1 cellular context compared by ENCODE assay signal in the genomic region with DNA sequence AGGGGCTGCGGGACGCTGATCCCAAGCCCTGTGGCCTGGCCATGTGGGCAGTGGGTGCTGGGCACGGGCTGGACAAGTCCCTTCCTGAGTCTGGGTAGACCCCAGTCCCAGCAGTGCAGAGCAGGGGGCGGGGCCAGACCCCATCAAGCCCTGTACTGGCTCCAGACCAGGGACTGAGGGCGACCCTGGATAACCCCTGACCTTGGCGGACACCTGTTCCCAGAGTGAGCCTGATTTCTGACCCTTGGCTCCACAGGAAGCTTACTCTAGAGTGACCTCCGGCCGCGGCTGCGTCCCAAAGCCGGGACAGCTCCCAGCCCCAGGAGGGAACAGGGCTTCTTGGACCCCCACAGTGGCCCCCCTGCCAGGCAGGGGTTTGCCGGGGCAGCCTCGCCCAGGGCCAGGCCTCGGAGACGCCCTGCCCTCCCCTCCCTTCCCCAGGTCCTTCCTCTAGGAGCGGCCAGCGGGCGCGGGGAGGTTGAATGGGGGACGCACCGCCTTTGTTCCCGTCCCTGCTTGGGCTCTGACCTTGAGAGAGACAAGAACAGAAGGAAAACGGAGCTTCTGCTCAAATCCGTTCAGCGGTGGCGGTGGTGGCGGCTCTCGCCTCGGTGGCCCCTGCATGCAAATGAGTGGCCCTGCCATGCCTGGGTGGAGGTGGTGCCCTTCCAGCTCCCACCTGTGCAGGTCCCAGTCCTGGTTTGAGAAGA.
TF ChIP-seq lines count a peak whose summit lies in the region.

No MANE protein-coding gene starts in this region.

TF ChIP-seq in GM23338, 12 proteins besides CTCF, POLR2A, EP300 and RAD21:
- TF ChIP-seq ZNF331 (CRISPR knock-in tag; IDR thresholded peaks at IDR 0.05; ENCODE audit: low read depth) (no peak), JUNB (IDR thresholded peaks at IDR 0.05; ENCODE audit: unreplicated experiment) (no peak), NANOG (IDR thresholded peaks at IDR 0.05; ENCODE audit: borderline replicate concordance) (no peak), POLR2AphosphoS5 (IDR thresholded peaks at IDR 0.05; ENCODE audit: low read depth) (no peak), ZNF114 (CRISPR knock-in tag; IDR thresholded peaks at IDR 0.05) (no peak), EZH2 (IDR thresholded peaks at IDR 0.05; ENCODE audit: low read depth, unreplicated experiment) (no peak), CREB1 (CRISPR knock-in tag; IDR thresholded peaks at IDR 0.05; ENCODE audit: low read depth) (no peak), EZH2phosphoT487 (IDR thresholded peaks at IDR 0.05; ENCODE audit: unreplicated experiment) (no peak), STAT1 (IDR thresholded peaks at IDR 0.05; ENCODE audit: unreplicated experiment) (no peak)
- TF ChIP-seq, protein P1, sequence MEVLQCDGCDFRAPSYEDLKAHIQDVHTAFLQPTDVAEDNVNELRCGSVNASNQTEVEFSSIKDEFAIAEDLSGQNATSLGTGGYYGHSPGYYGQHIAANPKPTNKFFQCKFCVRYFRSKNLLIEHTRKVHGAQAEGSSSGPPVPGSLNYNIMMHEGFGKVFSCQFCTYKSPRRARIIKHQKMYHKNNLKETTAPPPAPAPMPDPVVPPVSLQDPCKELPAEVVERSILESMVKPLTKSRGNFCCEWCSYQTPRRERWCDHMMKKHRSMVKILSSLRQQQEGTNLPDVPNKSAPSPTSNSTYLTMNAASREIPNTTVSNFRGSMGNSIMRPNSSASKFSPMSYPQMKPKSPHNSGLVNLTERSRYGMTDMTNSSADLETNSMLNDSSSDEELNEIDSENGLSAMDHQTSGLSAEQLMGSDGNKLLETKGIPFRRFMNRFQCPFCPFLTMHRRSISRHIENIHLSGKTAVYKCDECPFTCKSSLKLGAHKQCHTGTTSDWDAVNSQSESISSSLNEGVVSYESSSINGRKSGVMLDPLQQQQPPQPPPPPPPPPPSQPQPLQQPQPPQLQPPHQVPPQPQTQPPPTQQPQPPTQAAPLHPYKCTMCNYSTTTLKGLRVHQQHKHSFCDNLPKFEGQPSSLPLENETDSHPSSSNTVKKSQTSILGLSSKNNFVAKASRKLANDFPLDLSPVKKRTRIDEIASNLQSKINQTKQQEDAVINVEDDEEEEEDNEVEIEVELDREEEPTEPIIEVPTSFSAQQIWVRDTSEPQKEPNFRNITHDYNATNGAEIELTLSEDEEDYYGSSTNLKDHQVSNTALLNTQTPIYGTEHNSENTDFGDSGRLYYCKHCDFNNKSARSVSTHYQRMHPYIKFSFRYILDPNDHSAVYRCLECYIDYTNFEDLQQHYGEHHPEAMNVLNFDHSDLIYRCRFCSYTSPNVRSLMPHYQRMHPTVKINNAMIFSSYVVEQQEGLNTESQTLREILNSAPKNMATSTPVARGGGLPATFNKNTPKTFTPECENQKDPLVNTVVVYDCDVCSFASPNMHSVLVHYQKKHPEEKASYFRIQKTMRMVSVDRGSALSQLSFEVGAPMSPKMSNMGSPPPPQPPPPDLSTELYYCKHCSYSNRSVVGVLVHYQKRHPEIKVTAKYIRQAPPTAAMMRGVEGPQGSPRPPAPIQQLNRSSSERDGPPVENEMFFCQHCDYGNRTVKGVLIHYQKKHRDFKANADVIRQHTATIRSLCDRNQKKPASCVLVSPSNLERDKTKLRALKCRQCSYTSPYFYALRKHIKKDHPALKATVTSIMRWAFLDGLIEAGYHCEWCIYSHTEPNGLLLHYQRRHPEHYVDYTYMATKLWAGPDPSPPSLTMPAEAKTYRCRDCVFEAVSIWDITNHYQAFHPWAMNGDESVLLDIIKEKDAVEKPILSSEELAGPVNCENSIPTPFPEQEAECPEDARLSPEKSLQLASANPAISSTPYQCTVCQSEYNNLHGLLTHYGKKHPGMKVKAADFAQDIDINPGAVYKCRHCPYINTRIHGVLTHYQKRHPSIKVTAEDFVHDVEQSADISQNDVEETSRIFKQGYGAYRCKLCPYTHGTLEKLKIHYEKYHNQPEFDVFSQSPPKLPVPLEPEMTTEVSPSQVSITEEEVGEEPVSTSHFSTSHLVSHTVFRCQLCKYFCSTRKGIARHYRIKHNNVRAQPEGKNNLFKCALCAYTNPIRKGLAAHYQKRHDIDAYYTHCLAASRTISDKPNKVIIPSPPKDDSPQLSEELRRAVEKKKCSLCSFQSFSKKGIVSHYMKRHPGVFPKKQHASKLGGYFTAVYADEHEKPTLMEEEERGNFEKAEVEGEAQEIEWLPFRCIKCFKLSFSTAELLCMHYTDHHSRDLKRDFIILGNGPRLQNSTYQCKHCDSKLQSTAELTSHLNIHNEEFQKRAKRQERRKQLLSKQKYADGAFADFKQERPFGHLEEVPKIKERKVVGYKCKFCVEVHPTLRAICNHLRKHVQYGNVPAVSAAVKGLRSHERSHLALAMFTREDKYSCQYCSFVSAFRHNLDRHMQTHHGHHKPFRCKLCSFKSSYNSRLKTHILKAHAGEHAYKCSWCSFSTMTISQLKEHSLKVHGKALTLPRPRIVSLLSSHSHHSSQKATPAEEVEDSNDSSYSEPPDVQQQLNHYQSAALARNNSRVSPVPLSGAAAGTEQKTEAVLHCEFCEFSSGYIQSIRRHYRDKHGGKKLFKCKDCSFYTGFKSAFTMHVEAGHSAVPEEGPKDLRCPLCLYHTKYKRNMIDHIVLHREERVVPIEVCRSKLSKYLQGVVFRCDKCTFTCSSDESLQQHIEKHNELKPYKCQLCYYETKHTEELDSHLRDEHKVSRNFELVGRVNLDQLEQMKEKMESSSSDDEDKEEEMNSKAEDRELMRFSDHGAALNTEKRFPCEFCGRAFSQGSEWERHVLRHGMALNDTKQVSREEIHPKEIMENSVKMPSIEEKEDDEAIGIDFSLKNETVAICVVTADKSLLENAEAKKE (CRISPR knock-in tag; IDR thresholded peaks at IDR 0.05) = no peak
- TF ChIP-seq, protein P2, sequence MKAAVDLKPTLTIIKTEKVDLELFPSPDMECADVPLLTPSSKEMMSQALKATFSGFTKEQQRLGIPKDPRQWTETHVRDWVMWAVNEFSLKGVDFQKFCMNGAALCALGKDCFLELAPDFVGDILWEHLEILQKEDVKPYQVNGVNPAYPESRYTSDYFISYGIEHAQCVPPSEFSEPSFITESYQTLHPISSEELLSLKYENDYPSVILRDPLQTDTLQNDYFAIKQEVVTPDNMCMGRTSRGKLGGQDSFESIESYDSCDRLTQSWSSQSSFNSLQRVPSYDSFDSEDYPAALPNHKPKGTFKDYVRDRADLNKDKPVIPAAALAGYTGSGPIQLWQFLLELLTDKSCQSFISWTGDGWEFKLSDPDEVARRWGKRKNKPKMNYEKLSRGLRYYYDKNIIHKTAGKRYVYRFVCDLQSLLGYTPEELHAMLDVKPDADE (IDR thresholded peaks at IDR 0.05) = no peak
- TF ChIP-seq, protein P3, sequence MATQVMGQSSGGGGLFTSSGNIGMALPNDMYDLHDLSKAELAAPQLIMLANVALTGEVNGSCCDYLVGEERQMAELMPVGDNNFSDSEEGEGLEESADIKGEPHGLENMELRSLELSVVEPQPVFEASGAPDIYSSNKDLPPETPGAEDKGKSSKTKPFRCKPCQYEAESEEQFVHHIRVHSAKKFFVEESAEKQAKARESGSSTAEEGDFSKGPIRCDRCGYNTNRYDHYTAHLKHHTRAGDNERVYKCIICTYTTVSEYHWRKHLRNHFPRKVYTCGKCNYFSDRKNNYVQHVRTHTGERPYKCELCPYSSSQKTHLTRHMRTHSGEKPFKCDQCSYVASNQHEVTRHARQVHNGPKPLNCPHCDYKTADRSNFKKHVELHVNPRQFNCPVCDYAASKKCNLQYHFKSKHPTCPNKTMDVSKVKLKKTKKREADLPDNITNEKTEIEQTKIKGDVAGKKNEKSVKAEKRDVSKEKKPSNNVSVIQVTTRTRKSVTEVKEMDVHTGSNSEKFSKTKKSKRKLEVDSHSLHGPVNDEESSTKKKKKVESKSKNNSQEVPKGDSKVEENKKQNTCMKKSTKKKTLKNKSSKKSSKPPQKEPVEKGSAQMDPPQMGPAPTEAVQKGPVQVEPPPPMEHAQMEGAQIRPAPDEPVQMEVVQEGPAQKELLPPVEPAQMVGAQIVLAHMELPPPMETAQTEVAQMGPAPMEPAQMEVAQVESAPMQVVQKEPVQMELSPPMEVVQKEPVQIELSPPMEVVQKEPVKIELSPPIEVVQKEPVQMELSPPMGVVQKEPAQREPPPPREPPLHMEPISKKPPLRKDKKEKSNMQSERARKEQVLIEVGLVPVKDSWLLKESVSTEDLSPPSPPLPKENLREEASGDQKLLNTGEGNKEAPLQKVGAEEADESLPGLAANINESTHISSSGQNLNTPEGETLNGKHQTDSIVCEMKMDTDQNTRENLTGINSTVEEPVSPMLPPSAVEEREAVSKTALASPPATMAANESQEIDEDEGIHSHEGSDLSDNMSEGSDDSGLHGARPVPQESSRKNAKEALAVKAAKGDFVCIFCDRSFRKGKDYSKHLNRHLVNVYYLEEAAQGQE (IDR thresholded peaks at IDR 0.05; ENCODE audit: unreplicated experiment) = no peak
